8 cellular contexts compared by ENCODE assay signal in the genomic region with DNA sequence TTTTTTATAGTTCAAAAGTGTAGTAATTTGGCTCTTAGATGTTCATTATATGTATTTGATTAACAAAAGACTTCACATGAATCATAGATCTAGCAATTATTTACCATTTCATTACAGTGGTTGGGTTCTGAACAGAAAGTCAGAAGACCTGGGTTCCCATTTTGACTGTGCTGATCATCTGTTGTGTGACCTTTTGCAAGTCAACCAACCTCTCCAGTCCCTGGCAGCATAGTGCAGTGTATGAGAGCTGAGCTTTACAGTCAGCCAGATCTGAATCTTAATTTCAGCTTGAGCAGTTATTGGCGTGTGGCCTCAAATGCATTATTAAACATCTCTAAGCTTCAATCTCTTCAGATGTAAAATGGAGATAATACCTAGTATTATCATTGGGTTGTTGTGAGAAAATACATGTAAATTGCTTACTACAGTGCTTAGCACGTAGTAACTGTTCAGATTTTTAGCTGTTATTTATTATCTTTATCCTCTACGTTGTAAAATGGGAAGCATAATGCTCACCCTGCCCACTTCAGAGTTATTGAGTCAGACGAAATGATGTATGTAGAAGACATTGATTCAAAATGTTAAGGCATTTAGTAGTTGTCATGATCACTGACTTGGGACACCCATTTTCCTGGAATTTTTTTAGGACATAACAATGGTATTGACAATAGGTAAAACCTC.
A peak's percentile ranks its signal among the peaks of the same experiment; 100 is the strongest.
DNase-seq lines count a peak whose midpoint lies in the region; ATAC-seq and TF ChIP-seq lines count a peak whose summit lies in the region.

No MANE protein-coding gene starts in this region.

- H2AFZ ChIP-seq in OCI-LY3 (ENCODE audit: low read depth, low read length), result no peak overlapping the region

- no peak for DNase-seq in fibroblast of pulmonary artery (ENCODE audit: low read depth)
- DNase-seq in stimulated activated naive CD8-positive, alpha-beta T cell treated with anti-CD3 and anti-CD28 coated beads, Interleukin-15, Interleukin-2, amounts not matched to agents 100 U/mL and 50 U/mL, for 24 hours, result peak; percentile 55
- DNase-seq in NCI-H748 treated with DMSO at 0.1 percent for 48 hours (lab: John Stamatoyannopoulos, UW), result no peak

- H4K20me1 ChIP-seq in OCI-LY3 (ENCODE audit: insufficient read depth, low read length), result no peaks in the 10 kb centered on the region

- H3K4me1 ChIP-seq in OCI-LY3 (ENCODE audit: low read length), result peaks cover 79% of the 10 kb centered on the region

- H3K27me3 ChIP-seq in OCI-LY3 (ENCODE audit: low read depth, low read length), result no peaks in the 10 kb centered on the region

- TF ChIP-seq CTCF in OCI-LY3 (IDR thresholded peaks at IDR 0.05; ENCODE audit: low read depth, low read length) (no peak), fibroblast of pulmonary artery (IDR thresholded peaks at IDR 0.05; ENCODE audit: low read length, missing control alignments) (no peak)

- peaks cover 31% of the 10 kb centered on the region for H3K36me3 ChIP-seq in OCI-LY3 (replicated peaks; ENCODE audit: low read depth, low read length)

- peak; percentile 43 for ATAC-seq in HG02623 (IDR thresholded peaks at IDR 0.05; ENCODE audit: unreplicated experiment)
- peak; percentile 90 for ATAC-seq in stimulated activated naive CD8-positive, alpha-beta T cell treated with anti-CD3 and anti-CD28 coated beads, Interleukin-15, Interleukin-2, amounts not matched to agents 100 U/mL and 50 U/mL, for 24 hours
- ATAC-seq in HG02970 (IDR thresholded peaks at IDR 0.05; ENCODE audit: low FRiP score, unreplicated experiment), result no peak
- no peak for ATAC-seq in esophagus mucosa

- no peaks in the 10 kb centered on the region for H3K9me3 ChIP-seq in OCI-LY3 (ENCODE audit: insufficient read depth, low read length)

- TF ChIP-seq POLR2A in GM18526 (IDR thresholded peaks at IDR 0.05; ENCODE audit: extremely low read depth, insufficient read length), result peak; percentile 34

- peaks cover 19% of the 10 kb centered on the region for H3K79me2 ChIP-seq in OCI-LY3 (ENCODE audit: low read length)

- H3K4me2 ChIP-seq in OCI-LY3 (ENCODE audit: low read length), result peak overlapping the region; percentile 90

- H3K4me3 ChIP-seq in OCI-LY3 (ENCODE audit: low read length) (peak overlapping the region; percentile 72), fibroblast of pulmonary artery (replicated peaks; ENCODE audit: low read depth, low read length) (peak overlapping the region; percentile 47)

- H3K9ac ChIP-seq in OCI-LY3 (ENCODE audit: low read length), result peak overlapping the region; percentile 91

- H3K27ac ChIP-seq in OCI-LY3 (ENCODE audit: low read length), result peak overlapping the region; percentile 96

Comparison
In these comparisons a context has a peak if more than half of its experiments do, and no peak if none do; other contexts are left out.
1. ATAC-seq: peak in HG02623 (single experiment) and stimulated activated naive CD8-positive, alpha-beta T cell treated with anti-CD3 and anti-CD28 coated beads, Interleukin-15, Interleukin-2, amounts not matched to agents 100 U/mL and 50 U/mL, for 24 hours (single experiment); none in HG02970 (single experiment) and esophagus mucosa (single experiment).